9 cellular contexts compared by ENCODE assay signal in genomic region chr5:147223951-147224791, GRCh38. TPM values are rescaled to one million over a fixed set of nuclear protein-coding genes. Genes with fewer than 3 reads are reported as not detected.
DNase-seq lines count a peak whose midpoint lies in the region; ATAC-seq and TF ChIP-seq lines count a peak whose summit lies in the region.
"Had no signal": no experiment of that assay in that cellular context is flagged by ENCODE, and none has a peak within 500 bp of the region (broad histone marks: within the 10 kb centered on the region; RNA-seq: fewer than 3 reads in every experiment).

No MANE protein-coding gene starts in this region.

- 70 to 83% methylated on average over 3 of the region's 3 CpGs for WGBS in lung, 2 donors

- no peaks in the 10 kb centered on the region for H3K4me1 ChIP-seq in lung (ENCODE audit: control insufficient read depth in 2 of 2, insufficient read depth in 2 of 2, low read length in 2 of 2)

- no peak overlapping the region for H3K27ac ChIP-seq in lung (ENCODE audit: low read depth in 1 of 2, low read length in 1 of 2)

- peak; percentile 77 for TF ChIP-seq CTCF in choroid plexus epithelial cell (conservative IDR thresholded peaks at IDR 0.05; ENCODE audit: low read depth, low read length)
- TF ChIP-seq CTCF in lung (IDR thresholded peaks at IDR 0.05; ENCODE audit: control extremely low read depth, extremely low read depth) = peak; percentile 39

- H3K4me3 ChIP-seq in choroid plexus epithelial cell (ENCODE audit: low read depth, low read length) (no peak overlapping the region), lung (no peak overlapping the region)

- peak; percentile 6 for DNase-seq in DMS79 treated with DMSO at 0.1 percent for 48 hours (lab: John Stamatoyannopoulos, UW)
- DNase-seq in HCEC 1CT = peak; percentile 40
- DNase-seq in NCI-H748 (lab: John Stamatoyannopoulos, UW; ENCODE audit: unreplicated experiment) = peak; percentile 53
- DNase-seq in choroid plexus epithelial cell (ENCODE audit: low read depth) = peak; percentile 74
- DNase-seq in lung (ENCODE audit: low spot score) = peak; percentile 41
- DNase-seq in activated T-cell treated with anti-CD3 and anti-CD28 coated beads, Interleukin-2, amount 50 U/mL, for 48 hours = no peak
- DNase-seq in effector CD8-positive, alpha-beta T cell (lab: John Stamatoyannopoulos, UW) = no peak
- DNase-seq in activated T-cell treated with anti-CD3 and anti-CD28 coated beads, Interleukin-2, amount 50 U/mL, for 1 hour = no peak

- H3K27me3 ChIP-seq in lung (ENCODE audit: control insufficient read depth, insufficient read depth) = no peaks in the 10 kb centered on the region

- H3K36me3 ChIP-seq in lung (ENCODE audit: control insufficient read depth in 2 of 2, insufficient read depth in 2 of 2, low read length in 2 of 2) = no peaks in the 10 kb centered on the region

- no peak for ATAC-seq in lung (ENCODE audit: insufficient read depth, low FRiP score)

- no peaks in the 10 kb centered on the region for H3K9me3 ChIP-seq in lung (ENCODE audit: control insufficient read depth in 2 of 2, insufficient read depth in 1 of 2, low read length in 1 of 2)

RNA-seq across cellular contexts. Expression of gene STK32A, which starts 10.7 kb away (rescaled TPM):
- total RNA-seq in lung = 1 to 10 TPM; 7.1 to 8.7 TPM
- polyA plus RNA-seq in lung = 1 to 10 TPM; 1.1 to 2.2 TPM
- total RNA-seq: T-helper 1 cell treated with Interleukin-12 subunit alpha and Interleukin-12 subunit beta and Interleukin-4 antibody, amounts not matched to agents 30 ng/mL and 1 ng/mL, for 36 hours had no signal

Comparison
In these comparisons a context has a peak if more than half of its experiments do, and no peak if none do; other contexts are left out.
1. DNase-seq: peak in DMS79 treated with DMSO at 0.1 percent for 48 hours (single experiment), HCEC 1CT (single experiment), NCI-H748 (single experiment), choroid plexus epithelial cell (single experiment) and lung (single experiment); none in activated T-cell treated with anti-CD3 and anti-CD28 coated beads, Interleukin-2, amount 50 U/mL, for 48 hours (0 of 2), effector CD8-positive, alpha-beta T cell (single experiment) and activated T-cell treated with anti-CD3 and anti-CD28 coated beads, Interleukin-2, amount 50 U/mL, for 1 hour (single experiment).